In genomic region chr2:201006704-201007103, GRCh38 we compare ENCODE assay signal across 21 cellular contexts. TPM values are rescaled to one million over a fixed set of nuclear protein-coding genes. Genes with fewer than 3 reads are reported as not detected.
DNase-seq lines count a peak whose midpoint lies in the region; ATAC-seq and FAIRE-seq lines count a peak whose summit lies in the region.
"Had no signal": no experiment of that assay in that cellular context is flagged by ENCODE, and none has a peak within 500 bp of the region (broad histone marks: within the 10 kb centered on the region; RNA-seq: fewer than 3 reads in every experiment).

No MANE protein-coding gene starts in this region.

- H3K36me3 ChIP-seq in aorta (ENCODE audit: control insufficient read depth in 1 of 2, insufficient read depth in 2 of 2, low read length in 1 of 2): peaks cover 3 to 6% of the 10 kb centered on the region in 2 donors

- H3K9me3 ChIP-seq in aorta (ENCODE audit: control insufficient read depth, low read length): no peaks in the 10 kb centered on the region
- H3K9me3 ChIP-seq: SK-N-SH had no signal

- H3K4me1 ChIP-seq in aorta (ENCODE audit: control insufficient read depth in 1 of 2, insufficient read depth in 2 of 2, low read length in 2 of 2): no peaks in the 10 kb centered on the region

- intact Hi-C loops in aorta (cut with DNase I): no loop called here

- DNase-seq in ACHN (peak; percentile 45), NCI-H526 (lab: John Stamatoyannopoulos, UW) (peak; percentile 79 to 83), renal cortical epithelial cell (ENCODE audit: low read depth) (peak; percentile 76), aorta (no peak), inferior parietal cortex (ENCODE audit: extremely low spot score) (no peak)
- DNase-seq: CD4-positive, CD25-positive, alpha-beta regulatory T cell; H7; HFFc6; KBM-7; MM.1S; NCI-H1048; NCI-H1417 treated with DMSO at 0.1 percent for 48 hours; NCI-H187 treated with DMSO at 0.1 percent for 48 hours; NCI-H2107; NCI-H748 treated with DMSO at 0.1 percent for 48 hours; SIG-M5; SK-N-SH had no signal

- no peak for ATAC-seq in GM18868 (IDR thresholded peaks at IDR 0.05; ENCODE audit: unreplicated experiment)
- no peak for ATAC-seq in aorta (ENCODE audit: low FRiP score)

- no peak overlapping the region for H3K4me3 ChIP-seq in aorta (ENCODE audit: low read length in 2 of 2)
- H3K4me3 ChIP-seq: PC-9 had no signal

- peak; percentile 13 for FAIRE-seq in islet of Langerhans (lab: Jason Lieb, UNC)
- FAIRE-seq: G401.6 had no signal

- H3K27ac ChIP-seq in aorta (ENCODE audit: low read depth in 1 of 2, low read length in 2 of 2): no peak overlapping the region
- H3K27ac ChIP-seq: PC-9 had no signal

- in situ Hi-C loops in ACHN (cut with HindIII; ENCODE audit: low pct_ligation_motif_present, low pct_unique_long_range_greater_than_20kb, low sequenced_read_pairs): no loop called here

- H3K27me3 ChIP-seq in aorta (ENCODE audit: control insufficient read depth in 1 of 2, insufficient read depth in 2 of 2, low read length in 1 of 2): no peaks in the 10 kb centered on the region

RNA-seq across cellular contexts. Expression of gene ORC2, which starts 43.2 kb away (rescaled TPM):
- 18.6 and 20.7 TPM in 2 replicates for total RNA-seq in renal cortical epithelial cell
- total RNA-seq in aorta: 10 to 100 TPM; 28.8 to 35.6 TPM
- polyA plus RNA-seq in aorta: 10 to 100 TPM in 1 of 2 donors, 1 to 10 TPM in 1; 5.6 to 11.9 TPM

Comparison
In these comparisons a context has a peak if more than half of its experiments do, and no peak if none do; other contexts are left out.
1. DNase-seq: peak in ACHN (single experiment), NCI-H526 (2 of 2) and renal cortical epithelial cell (single experiment); none in aorta (0 of 2) and inferior parietal cortex (single experiment).